In the genomic region with DNA sequence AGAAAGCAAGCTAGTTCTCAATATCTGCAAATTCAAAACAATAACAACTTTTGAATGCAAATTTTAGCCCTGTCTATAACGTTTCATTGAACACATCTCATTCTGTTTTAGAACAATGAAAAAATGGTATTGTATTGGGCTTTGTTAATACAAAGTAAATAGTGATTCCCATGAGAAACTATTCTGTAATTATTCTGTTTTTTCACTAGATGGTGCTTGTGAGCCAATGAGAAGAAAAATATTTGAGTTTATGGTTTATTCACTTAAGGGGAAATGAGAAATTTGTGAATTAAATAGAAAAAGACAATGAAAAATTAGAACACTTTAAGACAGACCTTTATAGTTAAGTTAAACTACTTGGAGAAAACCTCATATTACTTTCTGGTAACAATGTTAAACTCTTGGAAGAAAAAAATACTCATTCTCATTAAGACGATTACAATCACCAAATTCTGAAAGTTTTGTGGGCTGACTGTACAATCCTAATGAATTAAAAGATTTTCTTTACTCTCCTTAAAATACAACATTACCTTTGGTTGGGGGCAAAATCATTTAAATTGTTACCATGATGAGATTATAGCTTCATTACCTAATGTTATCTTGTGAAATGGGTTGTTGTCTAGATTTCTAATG, we compare ENCODE assay signal across 8 cellular contexts.
A peak's percentile ranks its signal among the peaks of the same experiment; 100 is the strongest.
DNase-seq lines count a peak whose midpoint lies in the region; ATAC-seq and TF ChIP-seq lines count a peak whose summit lies in the region.

No MANE protein-coding gene starts in this region.

- H3K4me1 ChIP-seq in neural progenitor cell = no peaks in the 10 kb centered on the region

- ATAC-seq in activated CD8-positive, alpha-beta T cell treated with anti-CD3 and anti-CD28 coated beads for 36 hours = no peak
- no peak for ATAC-seq in activated CD8-positive, alpha-beta T cell treated with anti-CD3 and anti-CD28 coated beads, Interleukin-2, amount 10 ng/mL, durations not matched to agents 7 days and 5 days
- ATAC-seq in GM18909 (IDR thresholded peaks at IDR 0.05; ENCODE audit: poor library complexity, unreplicated experiment) (no peak), HG03571 (IDR thresholded peaks at IDR 0.05; ENCODE audit: unreplicated experiment) (no peak)

- intact Hi-C loops in activated CD8-positive, alpha-beta T cell treated with anti-CD3 and anti-CD28 coated beads for 36 hours (cut with micrococcal nuclease) = loop anchor here (5.0 kb wide), 1 partner anchor 1042 kb away; no protein-coding TSS in a partner anchor

- no peaks in the 10 kb centered on the region for H3F3A ChIP-seq in neural progenitor cell (ENCODE audit: low read depth)

- H3K4me3 ChIP-seq in neural progenitor cell = no peak overlapping the region

- no peaks in the 10 kb centered on the region for H3K36me3 Mint-ChIP-seq in activated CD8-positive, alpha-beta T cell treated with anti-CD3 and anti-CD28 coated beads for 36 hours (ENCODE audit: low read depth)
- no peaks in the 10 kb centered on the region for H3K36me3 Mint-ChIP-seq in activated CD8-positive, alpha-beta T cell treated with anti-CD3 and anti-CD28 coated beads, Interleukin-2, amount 10 ng/mL, durations not matched to agents 7 days and 5 days (ENCODE audit: low read depth)
- H3K36me3 Mint-ChIP-seq in chondrocyte (ENCODE audit: low read depth) = no peaks in the 10 kb centered on the region
- no peaks in the 10 kb centered on the region for H3K36me3 Mint-ChIP-seq in neural progenitor cell

- H3K4me3 Mint-ChIP-seq in activated CD8-positive, alpha-beta T cell treated with anti-CD3 and anti-CD28 coated beads for 36 hours = no peak overlapping the region
- no peak overlapping the region for H3K4me3 Mint-ChIP-seq in activated CD8-positive, alpha-beta T cell treated with anti-CD3 and anti-CD28 coated beads, Interleukin-2, amount 10 ng/mL, durations not matched to agents 7 days and 5 days
- no peak overlapping the region for H3K4me3 Mint-ChIP-seq in chondrocyte (ENCODE audit: unreplicated experiment)
- no peak overlapping the region for H3K4me3 Mint-ChIP-seq in neural progenitor cell

- H3K27ac ChIP-seq in neural progenitor cell = no peak overlapping the region

- H3K27ac Mint-ChIP-seq in activated CD8-positive, alpha-beta T cell treated with anti-CD3 and anti-CD28 coated beads for 36 hours = no peak overlapping the region
- no peak overlapping the region for H3K27ac Mint-ChIP-seq in activated CD8-positive, alpha-beta T cell treated with anti-CD3 and anti-CD28 coated beads, Interleukin-2, amount 10 ng/mL, durations not matched to agents 7 days and 5 days
- H3K27ac Mint-ChIP-seq in chondrocyte (ENCODE audit: unreplicated experiment) (no peak overlapping the region), neural progenitor cell (no peak overlapping the region)

- H3K4me1 Mint-ChIP-seq in activated CD8-positive, alpha-beta T cell treated with anti-CD3 and anti-CD28 coated beads for 36 hours (ENCODE audit: low read depth) = no peaks in the 10 kb centered on the region
- H3K4me1 Mint-ChIP-seq in activated CD8-positive, alpha-beta T cell treated with anti-CD3 and anti-CD28 coated beads, Interleukin-2, amount 10 ng/mL, durations not matched to agents 7 days and 5 days (ENCODE audit: low read depth) = no peaks in the 10 kb centered on the region
- H3K4me1 Mint-ChIP-seq in chondrocyte (ENCODE audit: low read depth) = peaks cover 3% of the 10 kb centered on the region
- no peaks in the 10 kb centered on the region for H3K4me1 Mint-ChIP-seq in neural progenitor cell

- H3K36me3 ChIP-seq in neural progenitor cell = no peaks in the 10 kb centered on the region

- no peak overlapping the region for H3K9ac ChIP-seq in neural progenitor cell

- CTCF ChIA-PET in activated CD8-positive, alpha-beta T cell treated with anti-CD3 and anti-CD28 coated beads for 36 hours (lab: Charles Lee) = interaction anchor here (0.8 to 1.6 kb wide), 3 partner anchors 14 to 98 kb away, joined by 3 to 4 read pairs (median 3); no protein-coding TSS in a partner anchor
- CTCF ChIA-PET in activated CD8-positive, alpha-beta T cell treated with anti-CD3 and anti-CD28 coated beads, Interleukin-2, amount 10 ng/mL, durations not matched to agents 7 days and 5 days (lab: Charles Lee) = interaction anchor here (1.0 kb wide), 1 partner anchor 99 kb away, joined by 3 read pairs; no protein-coding TSS in a partner anchor

- no peak overlapping the region for H2AFZ ChIP-seq in neural progenitor cell (replicated peaks)

- no peaks in the 10 kb centered on the region for H3K79me2 ChIP-seq in neural progenitor cell (ENCODE audit: low read depth)

- H4K20me1 ChIP-seq in neural progenitor cell (ENCODE audit: low read depth) = no peaks in the 10 kb centered on the region

- H3K27me3 ChIP-seq in neural progenitor cell = no peaks in the 10 kb centered on the region

- peak; percentile 74 for TF ChIP-seq CTCF in activated CD8-positive, alpha-beta T cell treated with anti-CD3 and anti-CD28 coated beads for 36 hours (IDR thresholded peaks at IDR 0.05)
- TF ChIP-seq CTCF in chondrocyte (IDR thresholded peaks at IDR 0.05) (peak; percentile 89), neural progenitor cell (IDR thresholded peaks at IDR 0.05) (peak; percentile 74)

- DNase-seq in activated CD8-positive, alpha-beta T cell treated with anti-CD3 and anti-CD28 coated beads for 36 hours = no peak
- DNase-seq in activated CD8-positive, alpha-beta T cell treated with anti-CD3 and anti-CD28 coated beads, Interleukin-2, amount 10 ng/mL, durations not matched to agents 7 days and 5 days = no peak
- DNase-seq in NCI-H2196 (lab: John Stamatoyannopoulos, UW; ENCODE audit: unreplicated experiment) = peak; percentile 41
- DNase-seq in chondrocyte (ENCODE audit: low spot score) = no peak
- no peak for DNase-seq in neural progenitor cell (ENCODE audit: low spot score)
- DNase-seq in OCI-M2 (lab: John Stamatoyannopoulos, UW; ENCODE audit: unreplicated experiment) = no peak

- no peaks in the 10 kb centered on the region for H3K9me3 Mint-ChIP-seq in activated CD8-positive, alpha-beta T cell treated with anti-CD3 and anti-CD28 coated beads for 36 hours
- no peaks in the 10 kb centered on the region for H3K9me3 Mint-ChIP-seq in activated CD8-positive, alpha-beta T cell treated with anti-CD3 and anti-CD28 coated beads, Interleukin-2, amount 10 ng/mL, durations not matched to agents 7 days and 5 days (ENCODE audit: insufficient read depth)
- H3K9me3 Mint-ChIP-seq in chondrocyte (ENCODE audit: low read depth) (no peaks in the 10 kb centered on the region), neural progenitor cell (no peaks in the 10 kb centered on the region)

- H3K4me2 ChIP-seq in neural progenitor cell = no peak overlapping the region

- H3K27me3 Mint-ChIP-seq in activated CD8-positive, alpha-beta T cell treated with anti-CD3 and anti-CD28 coated beads for 36 hours = peaks cover 2% of the 10 kb centered on the region
- peaks cover 12% of the 10 kb centered on the region for H3K27me3 Mint-ChIP-seq in activated CD8-positive, alpha-beta T cell treated with anti-CD3 and anti-CD28 coated beads, Interleukin-2, amount 10 ng/mL, durations not matched to agents 7 days and 5 days (ENCODE audit: low read depth)
- H3K27me3 Mint-ChIP-seq in chondrocyte (ENCODE audit: low read depth) = peaks cover 26% of the 10 kb centered on the region
- no peaks in the 10 kb centered on the region for H3K27me3 Mint-ChIP-seq in neural progenitor cell (ENCODE audit: insufficient read depth, low read depth)

- H3K9me3 ChIP-seq in neural progenitor cell (ENCODE audit: low read depth) = no peaks in the 10 kb centered on the region

- POLR2A ChIA-PET in activated CD8-positive, alpha-beta T cell treated with anti-CD3 and anti-CD28 coated beads for 36 hours (lab: Charles Lee) = no interaction called here
- POLR2A ChIA-PET in activated CD8-positive, alpha-beta T cell treated with anti-CD3 and anti-CD28 coated beads, Interleukin-2, amount 10 ng/mL, durations not matched to agents 7 days and 5 days (lab: Charles Lee) = no interaction called here
